1 cellular context compared by ENCODE assay signal in genomic region chr2:48279347-48279746, GRCh38.
TF ChIP-seq lines count a peak whose summit lies in the region.

No MANE protein-coding gene starts in this region.

TF ChIP-seq in HEK293T, 16 proteins besides CTCF, POLR2A, EP300 and RAD21 (continued from another document):
- TF ChIP-seq CTBP1 (IDR thresholded peaks at IDR 0.05; ENCODE audit: borderline replicate concordance) (peak; percentile 75; the same call in 1 of the 2 replicates), L3MBTL2 (conservative IDR thresholded peaks at IDR 0.05) (no peak), NFRKB (IDR thresholded peaks at IDR 0.05) (no peak), FOXK2 (IDR thresholded peaks at IDR 0.05) (no peak), HDGF (IDR thresholded peaks at IDR 0.05; ENCODE audit: borderline replicate concordance) (no peak), FOXM1 (IDR thresholded peaks at IDR 0.05; ENCODE audit: borderline replicate concordance) (no peak), LEF1 (IDR thresholded peaks at IDR 0.05; ENCODE audit: borderline replicate concordance) (no peak), SP1 (IDR thresholded peaks at IDR 0.05) (no peak)
